8 cellular contexts compared by ENCODE assay signal in genomic region chr10:84845628-84846261, GRCh38.
DNase-seq lines count a peak whose midpoint lies in the region; ATAC-seq and TF ChIP-seq lines count a peak whose summit lies in the region.

No MANE protein-coding gene starts in this region.

- CTCF ChIA-PET in HEK293T (lab: Yijun Ruan, JAX), result interaction anchor here (0.7 kb wide), 1 partner anchor 1404 kb away, joined by 3 read pairs; no protein-coding TSS in a partner anchor

- no peaks in the 10 kb centered on the region for H3K4me1 Mint-ChIP-seq in osteocyte (ENCODE audit: unreplicated experiment)
- H3K4me1 Mint-ChIP-seq in activated naive CD8-positive, alpha-beta T cell treated with anti-CD3 and anti-CD28 coated beads, Interleukin-2, amount 50 U/mL, for 24 hours, result no peaks in the 10 kb centered on the region

- ATAC-seq in HG03565 (IDR thresholded peaks at IDR 0.05; ENCODE audit: unreplicated experiment), result peak; percentile 51
- ATAC-seq in activated naive CD8-positive, alpha-beta T cell treated with anti-CD3 and anti-CD28 coated beads, Interleukin-2, amount 50 U/mL, for 24 hours, result no peak

- POLR2A ChIA-PET in HEK293T (lab: Yijun Ruan, JAX), result no interaction called here

- H3K36me3 Mint-ChIP-seq in osteocyte (ENCODE audit: unreplicated experiment), result no peaks in the 10 kb centered on the region
- H3K36me3 Mint-ChIP-seq in activated naive CD8-positive, alpha-beta T cell treated with anti-CD3 and anti-CD28 coated beads, Interleukin-2, amount 50 U/mL, for 24 hours (ENCODE audit: low read depth), result no peaks in the 10 kb centered on the region

- H3K27ac ChIP-seq in VCaP, result no peak overlapping the region

- peaks cover 6% of the 10 kb centered on the region for H3K27me3 Mint-ChIP-seq in osteocyte (ENCODE audit: unreplicated experiment)
- H3K27me3 Mint-ChIP-seq in activated naive CD8-positive, alpha-beta T cell treated with anti-CD3 and anti-CD28 coated beads, Interleukin-2, amount 50 U/mL, for 24 hours, result no peaks in the 10 kb centered on the region

- H3K4me3 Mint-ChIP-seq in osteocyte (ENCODE audit: unreplicated experiment), result no peak overlapping the region
- H3K4me3 Mint-ChIP-seq in activated naive CD8-positive, alpha-beta T cell treated with anti-CD3 and anti-CD28 coated beads, Interleukin-2, amount 50 U/mL, for 24 hours, result no peak overlapping the region

- peak; percentile 52 to 54 for DNase-seq in NCI-H2081 (lab: John Stamatoyannopoulos, UW)
- no peak for DNase-seq in NCI-H2081 treated with DMSO at 0.1 percent for 48 hours (lab: John Stamatoyannopoulos, UW)
- DNase-seq in osteocyte (ENCODE audit: extremely low spot score, unreplicated experiment), result no peak
- no peak for DNase-seq in germinal center (ENCODE audit: low spot score)
- DNase-seq in activated naive CD8-positive, alpha-beta T cell treated with anti-CD3 and anti-CD28 coated beads, Interleukin-2, amount 50 U/mL, for 24 hours, result no peak
- no peak for DNase-seq in HEK293T (ENCODE audit: extremely low spot score)

- no peak overlapping the region for H3K27ac Mint-ChIP-seq in osteocyte (ENCODE audit: unreplicated experiment)
- H3K27ac Mint-ChIP-seq in activated naive CD8-positive, alpha-beta T cell treated with anti-CD3 and anti-CD28 coated beads, Interleukin-2, amount 50 U/mL, for 24 hours, result no peak overlapping the region

- H3K9me3 Mint-ChIP-seq in osteocyte (ENCODE audit: unreplicated experiment), result no peaks in the 10 kb centered on the region
- no peaks in the 10 kb centered on the region for H3K9me3 Mint-ChIP-seq in activated naive CD8-positive, alpha-beta T cell treated with anti-CD3 and anti-CD28 coated beads, Interleukin-2, amount 50 U/mL, for 24 hours

- peak; percentile 82 for TF ChIP-seq CTCF in VCaP (conservative IDR thresholded peaks at IDR 0.05)
- peak; percentile 26 for TF ChIP-seq CTCF in osteocyte (IDR thresholded peaks at IDR 0.05)

TF ChIP-seq in HEK293T, 16 proteins besides CTCF, POLR2A, EP300 and RAD21:
- TF ChIP-seq FOXK2 (IDR thresholded peaks at IDR 0.05) (no peak), BHLHE40 (IDR thresholded peaks at IDR 0.05; ENCODE audit: borderline replicate concordance) (no peak)

Comparison
In these comparisons a context has a peak if more than half of its experiments do, and no peak if none do; other contexts are left out.
1. DNase-seq: peak in NCI-H2081 (2 of 2); none in NCI-H2081 treated with DMSO at 0.1 percent for 48 hours (single experiment), osteocyte (single experiment), germinal center (single experiment), activated naive CD8-positive, alpha-beta T cell treated with anti-CD3 and anti-CD28 coated beads, Interleukin-2, amount 50 U/mL, for 24 hours (single experiment) and HEK293T (single experiment).